In genomic region chrX:13007519-13008188, GRCh38 we compare ENCODE assay signal across 9 cellular contexts. TPM values are rescaled to one million over a fixed set of nuclear protein-coding genes. Genes with fewer than 3 reads are reported as not detected.
DNase-seq lines count a peak whose midpoint lies in the region; ATAC-seq and TF ChIP-seq lines count a peak whose summit lies in the region.
"Had no signal": no experiment of that assay in that cellular context is flagged by ENCODE, and none has a peak within 500 bp of the region (broad histone marks: within the 10 kb centered on the region; RNA-seq: fewer than 3 reads in every experiment).

No MANE protein-coding gene starts in this region.

- no peak overlapping the region for H3K4me3 ChIP-seq in CD8-positive, alpha-beta T cell (ENCODE audit: low read depth, low read length)
- no peak overlapping the region for H3K4me3 ChIP-seq in tibial nerve

- no peaks in the 10 kb centered on the region for H3K9me3 ChIP-seq in CD8-positive, alpha-beta T cell (ENCODE audit: low read length)
- H3K9me3 ChIP-seq in tibial nerve = no peaks in the 10 kb centered on the region

- intact Hi-C loops in CD8-positive, alpha-beta T cell (cut with DNase I, micrococcal nuclease) = no loop called here
- intact Hi-C loops in activated B cell treated with CpG ODN at 0.5 μM for 24 hours (cut with micrococcal nuclease) = no loop called here

- H3K36me3 Mint-ChIP-seq in CD8-positive, alpha-beta T cell = no peaks in the 10 kb centered on the region
- H3K36me3 Mint-ChIP-seq in activated B cell treated with CpG ODN at 0.5 μM for 24 hours (ENCODE audit: low read depth) (no peaks in the 10 kb centered on the region), WTC11 (no peaks in the 10 kb centered on the region)

- H3K36me3 ChIP-seq in CD8-positive, alpha-beta T cell (ENCODE audit: insufficient read depth, low read length) = no peaks in the 10 kb centered on the region
- H3K36me3 ChIP-seq in tibial nerve = no peaks in the 10 kb centered on the region

- no peak for TF ChIP-seq CTCF in CD8-positive, alpha-beta T cell (IDR thresholded peaks at IDR 0.05)
- TF ChIP-seq CTCF in activated B cell treated with CpG ODN at 0.5 μM for 24 hours (IDR thresholded peaks at IDR 0.05) = no peak
- TF ChIP-seq CTCF in tibial nerve (IDR thresholded peaks at IDR 0.05) = no peak
- no peak for TF ChIP-seq CTCF in WTC11 (IDR thresholded peaks at IDR 0.05)

- ATAC-seq in CD8-positive, alpha-beta T cell = no peak
- no peak for ATAC-seq in activated B cell treated with CpG ODN at 0.5 μM for 24 hours (ENCODE audit: low read depth)
- ATAC-seq in left lobe of liver = peak; percentile 69
- no peak for ATAC-seq in WTC11

- peaks cover 51% of the 10 kb centered on the region for H3K4me1 ChIP-seq in CD8-positive, alpha-beta T cell (ENCODE audit: insufficient read depth, low read length)
- H3K4me1 ChIP-seq in tibial nerve = peaks cover 0 to 38% (median 2%) of the 10 kb centered on the region in 4 donors

- no peak overlapping the region for H3K27ac ChIP-seq in CD8-positive, alpha-beta T cell (ENCODE audit: low read depth, low read length)
- H3K27ac ChIP-seq in tibial nerve = peak overlapping the region in 1 of 4 donors; percentile 34

- POLR2A ChIA-PET in CD8-positive, alpha-beta T cell (lab: Charles Lee) = interaction anchor here (0.8 to 1.8 kb wide), 2 partner anchors 22 to 79 kb away, joined by 3 read pairs; no protein-coding TSS in a partner anchor
- POLR2A ChIA-PET in activated B cell treated with CpG ODN at 0.5 μM for 24 hours (lab: Charles Lee) = interaction anchor here (0.8 to 30.2 kb wide), 8 partner anchors 8 to 81 kb away, joined by 3 to 836 read pairs (median 6); partner anchors contain the start of gene TMSB4X
- POLR2A ChIA-PET in WTC11 (lab: Charles Lee) = no interaction called here

- H3K4me1 Mint-ChIP-seq in CD8-positive, alpha-beta T cell (ENCODE audit: low read depth) = peaks cover 59% of the 10 kb centered on the region
- H3K4me1 Mint-ChIP-seq in activated B cell treated with CpG ODN at 0.5 μM for 24 hours (peaks cover 74% of the 10 kb centered on the region), WTC11 (peaks cover 20% of the 10 kb centered on the region)

- no peaks in the 10 kb centered on the region for H3K27me3 Mint-ChIP-seq in CD8-positive, alpha-beta T cell (ENCODE audit: low read depth)
- H3K27me3 Mint-ChIP-seq in activated B cell treated with CpG ODN at 0.5 μM for 24 hours (no peaks in the 10 kb centered on the region), WTC11 (ENCODE audit: low read depth) (no peaks in the 10 kb centered on the region)

- WGBS in tibial nerve, 2 donors = 87 to 95% methylated on average over 2 of the region's 2 CpGs

- H3K27ac Mint-ChIP-seq in CD8-positive, alpha-beta T cell = peak overlapping the region; percentile 78
- H3K27ac Mint-ChIP-seq in activated B cell treated with CpG ODN at 0.5 μM for 24 hours = peak overlapping the region; percentile 81
- H3K27ac Mint-ChIP-seq in WTC11 = no peak overlapping the region

- H3K4me3 Mint-ChIP-seq in CD8-positive, alpha-beta T cell = no peak overlapping the region
- H3K4me3 Mint-ChIP-seq in activated B cell treated with CpG ODN at 0.5 μM for 24 hours (peak overlapping the region; percentile 57), WTC11 (no peak overlapping the region)

- TF ChIP-seq POLR2A in tibial nerve (IDR thresholded peaks at IDR 0.05) = no peak

- CTCF ChIA-PET in CD8-positive, alpha-beta T cell (lab: Charles Lee) = interaction anchor here (0.6 to 1.5 kb wide), 4 partner anchors 23 to 85 kb away, joined by 3 to 5 read pairs (median 3); no protein-coding TSS in a partner anchor
- CTCF ChIA-PET in activated B cell treated with CpG ODN at 0.5 μM for 24 hours (lab: Charles Lee) = interaction anchor here (0.8 to 3.2 kb wide), 2 partner anchors 75 to 84 kb away, joined by 3 to 21 read pairs; no protein-coding TSS in a partner anchor
- CTCF ChIA-PET in WTC11 (lab: Charles Lee) = no interaction called here

- no peak for TF ChIP-seq EP300 in tibial nerve (IDR thresholded peaks at IDR 0.05)

- H3K27me3 ChIP-seq in CD8-positive, alpha-beta T cell (ENCODE audit: insufficient read depth, low read length) = no peaks in the 10 kb centered on the region
- H3K27me3 ChIP-seq in tibial nerve = no peaks in the 10 kb centered on the region

- no peaks in the 10 kb centered on the region for H3K9me3 Mint-ChIP-seq in CD8-positive, alpha-beta T cell
- H3K9me3 Mint-ChIP-seq in activated B cell treated with CpG ODN at 0.5 μM for 24 hours (no peaks in the 10 kb centered on the region), WTC11 (no peaks in the 10 kb centered on the region)

- DNase-seq in CD8-positive, alpha-beta T cell = no peak
- DNase-seq in HCEC 1CT (peak; percentile 9), activated B cell treated with CpG ODN at 0.5 μM for 24 hours (no peak), left lobe of liver (ENCODE audit: low spot score) (no peak), tibial nerve (ENCODE audit: low spot score in 2 of 2) (no peak), NOMO-1 treated with dmso at 0.1 percent for 144 hours (lab: John Stamatoyannopoulos, UW; ENCODE audit: unreplicated experiment) (no peak), WTC11 (ENCODE audit: low spot score) (no peak)
- no peak for DNase-seq in activated effector memory CD4-positive, alpha-beta T cell treated with anti-CD3 and anti-CD28 coated beads, Interleukin-2, amount 50 U/mL, for 16 hours

TF ChIP-seq in WTC11, 78 proteins besides CTCF, POLR2A, EP300 and RAD21 (continues in another document):
- TF ChIP-seq ZNF425 (CRISPR knock-in tag; conservative IDR thresholded peaks at IDR 0.05) (no peak), NFATC4 (CRISPR knock-in tag; IDR thresholded peaks at IDR 0.05) (no peak), USF2 (CRISPR knock-in tag; IDR thresholded peaks at IDR 0.05) (no peak), ZNF671 (CRISPR knock-in tag; IDR thresholded peaks at IDR 0.05) (no peak), GRHL2 (CRISPR knock-in tag; IDR thresholded peaks at IDR 0.05; ENCODE audit: insufficient replicate concordance, severe bottlenecking) (no peak), FOXJ3 (CRISPR knock-in tag; IDR thresholded peaks at IDR 0.05; ENCODE audit: borderline replicate concordance) (no peak), ARID4B (CRISPR knock-in tag; IDR thresholded peaks at IDR 0.05; ENCODE audit: borderline replicate concordance) (no peak)

RNA-seq across cellular contexts. Expression of gene TMSB4X, which starts 32.7 kb away (rescaled TPM):
- 1,000 to 10,000 TPM; 2,374 to 2,465 TPM for total RNA-seq in CD8-positive, alpha-beta T cell
- total RNA-seq in activated B cell treated with CpG ODN at 0.5 μM for 24 hours (5,922 and 6,273 TPM in 2 replicates), left lobe of liver (442 TPM), tibial nerve (1,000 to 10,000 TPM; 3,029 to 4,490 (median 3,421) TPM), WTC11 (2021) (2,375 to 2,595 TPM (median 2,468 TPM) in 3 replicates)

RNA-seq across cellular contexts. Expression of gene FAM9C, which starts 36.8 kb away (rescaled TPM):
- total RNA-seq in CD8-positive, alpha-beta T cell = not detected
- total RNA-seq in activated B cell treated with CpG ODN at 0.5 μM for 24 hours = not detected in 2 replicates
- total RNA-seq in left lobe of liver = not detected
- total RNA-seq in tibial nerve = not detected
- 0.07 to 0.28 TPM in 2 of 3 replicates, not detected in the other for total RNA-seq in WTC11 (2021)
- total RNA-seq: activated CD8-positive, alpha-beta memory T cell treated with anti-CD3 and anti-CD28 coated beads for 36 hours had no signal
